23 cellular contexts compared by ENCODE assay signal in genomic region chr1:4010811-4011605, GRCh38.
DNase-seq lines count a peak whose midpoint lies in the region; ATAC-seq and TF ChIP-seq lines count a peak whose summit lies in the region.
"Had no signal": no experiment of that assay in that cellular context is flagged by ENCODE, and none has a peak within 500 bp of the region (broad histone marks: within the 10 kb centered on the region; RNA-seq: fewer than 3 reads in every experiment).

No MANE protein-coding gene starts in this region.

- no peak for TF ChIP-seq CTCF in chondrocyte (IDR thresholded peaks at IDR 0.05)

- peak; percentile 44 for DNase-seq in activated effector memory CD4-positive, alpha-beta T cell treated with anti-CD3 and anti-CD28 coated beads, Interleukin-2, amount 50 U/mL, for 16 hours
- DNase-seq in activated effector memory CD4-positive, alpha-beta T cell treated with Interleukin-2 at 50 U/mL for 16 hours: no peak
- DNase-seq in chondrocyte (ENCODE audit: low spot score) (peak; percentile 77), mesenteric fat pad (ENCODE audit: low spot score) (peak; percentile 62), ureter (ENCODE audit: low spot score) (peak; percentile 34)
- DNase-seq: 8988T, BE2C, Caco-2, GF-D8, GOT3, Kasumi-1, MG63, NCI-H1048, NCI-H1436, NCI-H1930, NCI-H345, NCI-H524 treated with DMSO at 0.1 percent for 48 hours had no signal

- peaks cover 4% of the 10 kb centered on the region for H3K27me3 Mint-ChIP-seq in chondrocyte (ENCODE audit: low read depth)
- H3K27me3 Mint-ChIP-seq: CD4-positive, alpha-beta T cell had no signal

- no peak overlapping the region for H3K27ac Mint-ChIP-seq in chondrocyte (ENCODE audit: unreplicated experiment)
- H3K27ac Mint-ChIP-seq: CD4-positive, alpha-beta T cell had no signal

- peaks cover 7% of the 10 kb centered on the region for H3K9me3 Mint-ChIP-seq in chondrocyte (ENCODE audit: low read depth)

- H3K4me1 Mint-ChIP-seq in chondrocyte (ENCODE audit: low read depth): no peaks in the 10 kb centered on the region

- no peak overlapping the region for H3K4me3 Mint-ChIP-seq in chondrocyte (ENCODE audit: unreplicated experiment)
- H3K4me3 Mint-ChIP-seq: CD4-positive, alpha-beta T cell; IgD-negative memory B cell had no signal

- H3K36me3 Mint-ChIP-seq in chondrocyte (ENCODE audit: low read depth): peaks cover 2% of the 10 kb centered on the region

- ATAC-seq in HG03280 (IDR thresholded peaks at IDR 0.05; ENCODE audit: unreplicated experiment): no peak
- no peak for ATAC-seq in GM21515 (IDR thresholded peaks at IDR 0.05; ENCODE audit: unreplicated experiment)
- ATAC-seq in HG03175 (IDR thresholded peaks at IDR 0.05; ENCODE audit: unreplicated experiment): no peak
- ATAC-seq: GM12878 had no signal
